In genomic region chr22:19892249-19892879, GRCh38 we compare ENCODE assay signal across 1 cellular context.
TF ChIP-seq lines count a peak whose summit lies in the region.

No MANE protein-coding gene starts in this region.

TF ChIP-seq in GM23338, 12 proteins besides CTCF, POLR2A, EP300 and RAD21 (continued from another document):
- TF ChIP-seq, protein P1, sequence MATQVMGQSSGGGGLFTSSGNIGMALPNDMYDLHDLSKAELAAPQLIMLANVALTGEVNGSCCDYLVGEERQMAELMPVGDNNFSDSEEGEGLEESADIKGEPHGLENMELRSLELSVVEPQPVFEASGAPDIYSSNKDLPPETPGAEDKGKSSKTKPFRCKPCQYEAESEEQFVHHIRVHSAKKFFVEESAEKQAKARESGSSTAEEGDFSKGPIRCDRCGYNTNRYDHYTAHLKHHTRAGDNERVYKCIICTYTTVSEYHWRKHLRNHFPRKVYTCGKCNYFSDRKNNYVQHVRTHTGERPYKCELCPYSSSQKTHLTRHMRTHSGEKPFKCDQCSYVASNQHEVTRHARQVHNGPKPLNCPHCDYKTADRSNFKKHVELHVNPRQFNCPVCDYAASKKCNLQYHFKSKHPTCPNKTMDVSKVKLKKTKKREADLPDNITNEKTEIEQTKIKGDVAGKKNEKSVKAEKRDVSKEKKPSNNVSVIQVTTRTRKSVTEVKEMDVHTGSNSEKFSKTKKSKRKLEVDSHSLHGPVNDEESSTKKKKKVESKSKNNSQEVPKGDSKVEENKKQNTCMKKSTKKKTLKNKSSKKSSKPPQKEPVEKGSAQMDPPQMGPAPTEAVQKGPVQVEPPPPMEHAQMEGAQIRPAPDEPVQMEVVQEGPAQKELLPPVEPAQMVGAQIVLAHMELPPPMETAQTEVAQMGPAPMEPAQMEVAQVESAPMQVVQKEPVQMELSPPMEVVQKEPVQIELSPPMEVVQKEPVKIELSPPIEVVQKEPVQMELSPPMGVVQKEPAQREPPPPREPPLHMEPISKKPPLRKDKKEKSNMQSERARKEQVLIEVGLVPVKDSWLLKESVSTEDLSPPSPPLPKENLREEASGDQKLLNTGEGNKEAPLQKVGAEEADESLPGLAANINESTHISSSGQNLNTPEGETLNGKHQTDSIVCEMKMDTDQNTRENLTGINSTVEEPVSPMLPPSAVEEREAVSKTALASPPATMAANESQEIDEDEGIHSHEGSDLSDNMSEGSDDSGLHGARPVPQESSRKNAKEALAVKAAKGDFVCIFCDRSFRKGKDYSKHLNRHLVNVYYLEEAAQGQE (IDR thresholded peaks at IDR 0.05; ENCODE audit: unreplicated experiment), result no peak
- TF ChIP-seq JUNB (IDR thresholded peaks at IDR 0.05; ENCODE audit: unreplicated experiment), result no peak
- TF ChIP-seq STAT1 (IDR thresholded peaks at IDR 0.05; ENCODE audit: unreplicated experiment), result no peak
- no peak for TF ChIP-seq CREB1 (CRISPR knock-in tag; IDR thresholded peaks at IDR 0.05; ENCODE audit: low read depth)
- TF ChIP-seq EZH2phosphoT487 (IDR thresholded peaks at IDR 0.05; ENCODE audit: unreplicated experiment), result no peak
- no peak for TF ChIP-seq ZNF331 (CRISPR knock-in tag; IDR thresholded peaks at IDR 0.05; ENCODE audit: low read depth)
- TF ChIP-seq ZNF114 (CRISPR knock-in tag; IDR thresholded peaks at IDR 0.05), result no peak
